Comparison of ENCODE assay signal across 28 cellular contexts in the genomic region with DNA sequence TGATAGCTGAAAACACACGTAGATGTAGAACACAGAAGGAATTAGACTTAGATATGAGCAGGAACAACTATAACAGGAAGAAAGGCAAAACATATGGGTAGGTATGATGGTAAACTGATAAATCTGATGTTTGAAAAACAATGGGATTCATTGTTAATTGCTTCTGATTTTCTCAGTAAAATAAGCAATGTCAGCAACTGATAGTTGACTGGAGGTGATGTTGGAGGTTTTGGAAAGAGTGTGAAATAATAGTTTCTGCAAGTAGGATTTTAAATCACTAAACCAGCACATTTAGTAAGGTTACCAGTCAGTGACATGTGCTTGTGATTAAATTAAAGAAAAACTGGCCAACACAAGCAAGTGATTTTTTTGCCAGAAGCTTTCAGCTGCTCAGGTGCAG.
"Had no signal": no experiment of that assay in that cellular context is flagged by ENCODE, and none has a peak within 500 bp of the region (broad histone marks: within the 10 kb centered on the region; RNA-seq: fewer than 3 reads in every experiment).

No MANE protein-coding gene starts in this region.

- H3K4me3 ChIP-seq: colonic mucosa, coronary artery, dorsolateral prefrontal cortex, esophagus muscularis mucosa, esophagus squamous epithelium, gastrocnemius medialis, gastroesophageal sphincter, heart left ventricle, heart right ventricle had no signal

- H3K4me1 ChIP-seq: colonic mucosa, esophagus muscularis mucosa, esophagus squamous epithelium, gastrocnemius medialis, gastroesophageal sphincter, heart left ventricle, heart right ventricle had no signal

- DNase-seq: colonic mucosa; cortex of kidney; dermis blood vessel endothelial cell; dorsolateral prefrontal cortex; effector CD4-positive, alpha-beta T cell; effector CD8-positive, alpha-beta T cell; effector memory CD4-positive, alpha-beta T cell; effector memory CD8-positive, alpha-beta T cell; erythroblast; esophagus squamous epithelium; foreskin fibroblast; foreskin keratinocyte; foreskin melanocyte; gastrocnemius medialis; glutamatergic neuron; head of caudate nucleus; heart left ventricle; heart right ventricle had no signal

- H3K4me3 Mint-ChIP-seq: dendritic cell treated with granulocyte-macrophage colony-stimulating factor and Interleukin-4, amounts not matched to agents 40 ng/mL and 50 ng/mL, for 4 days; effector memory CD8-positive, alpha-beta T cell had no signal

- H3K27me3 Mint-ChIP-seq: dendritic cell treated with granulocyte-macrophage colony-stimulating factor and Interleukin-4, amounts not matched to agents 40 ng/mL and 50 ng/mL, for 4 days; effector memory CD8-positive, alpha-beta T cell had no signal

- H3K27ac Mint-ChIP-seq: dendritic cell treated with granulocyte-macrophage colony-stimulating factor and Interleukin-4, amounts not matched to agents 40 ng/mL and 50 ng/mL, for 4 days; effector memory CD8-positive, alpha-beta T cell had no signal

- H3K27me3 ChIP-seq: colonic mucosa, dorsolateral prefrontal cortex, esophagus muscularis mucosa, esophagus squamous epithelium, foreskin keratinocyte, gastrocnemius medialis, gastroesophageal sphincter, heart left ventricle, heart right ventricle had no signal

- H3K36me3 ChIP-seq: colonic mucosa, esophagus muscularis mucosa, esophagus squamous epithelium, gastrocnemius medialis, gastroesophageal sphincter, heart left ventricle, heart right ventricle had no signal

- H3K9me3 ChIP-seq: colonic mucosa, esophagus squamous epithelium, gastrocnemius medialis, gastroesophageal sphincter had no signal

- FAIRE-seq: colon, endometrium, endothelial cell of umbilical vein, frontal cortex had no signal

- H3K27ac ChIP-seq: colonic mucosa, coronary artery, dorsolateral prefrontal cortex, epithelial cell of prostate, esophagus muscularis mucosa, esophagus squamous epithelium, foreskin keratinocyte, gastrocnemius medialis, gastroesophageal sphincter, heart left ventricle, heart right ventricle had no signal

- ATAC-seq: effector memory CD8-positive, alpha-beta T cell; esophagus mucosa; foreskin keratinocyte; gastrocnemius medialis; gastroesophageal sphincter; heart left ventricle; heart right ventricle had no signal
